8 cellular contexts compared by ENCODE assay signal in genomic region chr5:131393498-131393968, GRCh38.
DNase-seq lines count a peak whose midpoint lies in the region; ATAC-seq, FAIRE-seq and TF ChIP-seq lines count a peak whose summit lies in the region.

No MANE protein-coding gene starts in this region.

- H3K4me2 ChIP-seq in OCI-LY3 (ENCODE audit: low read length) (peak overlapping the region; percentile 53), GM12878 (ENCODE audit: control insufficient read depth, insufficient read depth) (0 out of 2 replicates have a peak overlapping the region, but pooled peaks have one; percentile 23)

- TF ChIP-seq RAD21 in GM12878 (IDR thresholded peaks at IDR 0.05; ENCODE audit: insufficient read depth, low read depth, low read length), result no peak

- POLR2A ChIA-PET in GM12878 (lab: Charles Lee), result interaction anchor here (0.6 to 2.5 kb wide), 4 partner anchors 8 to 306 kb away, joined by 3 to 8 read pairs (median 6); no protein-coding TSS in a partner anchor

- H3K79me2 ChIP-seq in OCI-LY3 (ENCODE audit: low read length) (peaks cover 86% of the 10 kb centered on the region), GM12878 (ENCODE audit: control insufficient read depth, insufficient read depth, low read length) (peaks cover 11% of the 10 kb centered on the region)

- H3K4me1 ChIP-seq in OCI-LY3 (ENCODE audit: low read length) (peaks cover 83% of the 10 kb centered on the region), GM12878 (ENCODE audit: control insufficient read depth, insufficient read depth, low read length) (peaks cover 33% of the 10 kb centered on the region), testis (no peaks in the 10 kb centered on the region)

- no TSS peak for BruUV-seq in GM12878 (replicated peaks; lab: Mats Ljungman, UMichigan)

- H3K27ac ChIP-seq in OCI-LY3 (ENCODE audit: low read length), result peak overlapping the region; percentile 93
- peak overlapping the region; percentile 55; the same call in 1 of the 2 replicates for H3K27ac ChIP-seq in GM12878 (ENCODE audit: control insufficient read depth, insufficient read depth)
- peak overlapping the region in 11 of 21 experiments; percentile 3 to 83 (median 48) for H3K27ac ChIP-seq in skin epidermis
- no peak overlapping the region for H3K27ac ChIP-seq in testis

- no peak for TF ChIP-seq EP300 in GM12878 (IDR thresholded peaks at IDR 0.05; ENCODE audit: borderline replicate concordance in 1 of 2, control insufficient read depth in 1 of 2, low read depth in 2 of 2, low read length in 2 of 2)

- H3K36me3 ChIP-seq in OCI-LY3 (replicated peaks; ENCODE audit: low read depth, low read length) (peaks cover 36% of the 10 kb centered on the region), GM12878 (ENCODE audit: control insufficient read depth in 2 of 2, insufficient read depth in 2 of 2, low read length in 1 of 2) (peaks cover 8 to 33% of the 10 kb centered on the region in 2 experiments), testis (ENCODE audit: low read depth, missing control alignments) (no peaks in the 10 kb centered on the region)

- no peak for DNase-seq in GM12878 (ENCODE audit: low read depth, low spot score)
- peak; percentile 71 for DNase-seq in inferior parietal cortex (ENCODE audit: extremely low spot score)
- no peak for DNase-seq in central memory CD4-positive, alpha-beta T cell
- no peak for DNase-seq in testis

- H3K9me3 ChIP-seq in OCI-LY3 (ENCODE audit: insufficient read depth, low read length) (no peaks in the 10 kb centered on the region), GM12878 (replicated peaks; ENCODE audit: control insufficient read depth, insufficient read depth, low read length) (no peaks in the 10 kb centered on the region), testis (no peaks in the 10 kb centered on the region)

- SMC1A ChIA-PET in GM12878 (lab: Charles Lee; ENCODE audit: uncharacterized antibody, unreplicated experiment), result interaction anchor here (0.7 to 4.1 kb wide), 5 partner anchors 10 to 143 kb away, joined by 3 to 42 read pairs (median 3); no protein-coding TSS in a partner anchor

- H4K20me1 ChIP-seq in OCI-LY3 (ENCODE audit: insufficient read depth, low read length) (0 out of 2 replicates have a peak, but pooled peaks cover 7% of the 10 kb centered on the region), GM12878 (ENCODE audit: control insufficient read depth, insufficient read depth) (no peaks in the 10 kb centered on the region)

- RAD21 ChIA-PET in GM12878 (lab: Charles Lee; ENCODE audit: unreplicated experiment), result interaction anchor here (0.5 to 4.4 kb wide), 9 partner anchors 9 to 225 kb away, joined by 3 to 29 read pairs (median 4); no protein-coding TSS in a partner anchor

- 60% methylated on average over 4 of the region's 5 CpGs for WGBS in GM12878 (ENCODE audit: insufficient coverage, insufficient replicate concordance, low lambda C conversion rate, missing lambda C conversion rate)
- 53 to 58% methylated on average over 5 of the region's 5 CpGs for WGBS in testis, 2 donors

- FAIRE-seq in GM12878 (lab: Jason Lieb, UNC), result no peak

- no peak for TF ChIP-seq CTCF in OCI-LY3 (IDR thresholded peaks at IDR 0.05; ENCODE audit: low read depth, low read length)
- no peak for TF ChIP-seq CTCF in GM12878 (IDR thresholded peaks at IDR 0.05 in 2 of 3, conservative IDR thresholded peaks at IDR 0.05 in 1 of 3; ENCODE audit: control insufficient read depth in 2 of 3, extremely low read depth in 1 of 3, insufficient read depth in 1 of 3, low read depth in 3 of 3, low read length in 3 of 3)
- no peak for TF ChIP-seq CTCF in testis (IDR thresholded peaks at IDR 0.05)

- in situ Hi-C loops in GM12878 (cut with MboI), result no loop called here

- 0 out of 3 replicates have a peak, but pooled peaks have one; percentile 8 for ATAC-seq in GM12878
- no peak for ATAC-seq in GM21381 (IDR thresholded peaks at IDR 0.05; ENCODE audit: unreplicated experiment)
- no peak for ATAC-seq in HG03378 (IDR thresholded peaks at IDR 0.05; ENCODE audit: unreplicated experiment)

- H3K9ac ChIP-seq in OCI-LY3 (ENCODE audit: low read length) (peak overlapping the region; percentile 59), GM12878 (ENCODE audit: control insufficient read depth, insufficient read depth, low read length) (no peak overlapping the region)

- intact Hi-C loops in GM12878 (cut with micrococcal nuclease; ENCODE audit: unreplicated experiment) (no loop called here), testis (cut with DNase I; ENCODE audit: low total_unique reads) (no loop called here)

- no peak overlapping the region for H2AFZ ChIP-seq in OCI-LY3 (ENCODE audit: low read depth, low read length)
- no peak overlapping the region for H2AFZ ChIP-seq in GM12878 (ENCODE audit: control insufficient read depth, low read depth, low read length)

- no peaks in the 10 kb centered on the region for H3K27me3 ChIP-seq in OCI-LY3 (ENCODE audit: low read depth, low read length)
- no peaks in the 10 kb centered on the region for H3K27me3 ChIP-seq in GM12878 (replicated peaks in 1 of 2; ENCODE audit: control insufficient read depth in 2 of 2, insufficient read depth in 2 of 2, low read length in 1 of 2)
- H3K27me3 ChIP-seq in testis, result no peaks in the 10 kb centered on the region

- peak overlapping the region; percentile 34; the same call in 1 of the 2 replicates for H3K4me3 ChIP-seq in OCI-LY3 (ENCODE audit: low read length)
- H3K4me3 ChIP-seq in GM12878, result no peak overlapping the region
- no peak overlapping the region for H3K4me3 ChIP-seq in skin epidermis
- no peak overlapping the region for H3K4me3 ChIP-seq in testis

- CTCF ChIA-PET in GM12878 (lab: Yijun Ruan, JAX), result interaction anchor here (0.6 to 1.6 kb wide), 4 partner anchors 14 to 670 kb away, joined by 3 to 4 read pairs (median 4); no protein-coding TSS in a partner anchor

- TF ChIP-seq POLR2A in GM12878 (IDR thresholded peaks at IDR 0.05; ENCODE audit: low read depth, low read length), result no peak
- TF ChIP-seq POLR2A in testis (IDR thresholded peaks at IDR 0.05), result no peak

TF ChIP-seq in GM12878, 131 proteins besides CTCF, POLR2A, EP300 and RAD21:
- TF ChIP-seq MLLT1 (IDR thresholded peaks at IDR 0.05) (no peak), ZSCAN29 (IDR thresholded peaks at IDR 0.05) (no peak), FOXM1 (IDR thresholded peaks at IDR 0.05; ENCODE audit: low read depth, low read length) (no peak), CBX3 (IDR thresholded peaks at IDR 0.05; ENCODE audit: borderline replicate concordance, low read depth) (no peak), ZNF274 (IDR thresholded peaks at IDR 0.05; ENCODE audit: insufficient read depth, insufficient read length) (no peak), ZNF384 (IDR thresholded peaks at IDR 0.05; ENCODE audit: borderline replicate concordance, low read depth, low read length) (no peak), SUZ12 (IDR thresholded peaks at IDR 0.05; ENCODE audit: unreplicated experiment) (no peak), EED (IDR thresholded peaks at IDR 0.05; ENCODE audit: low read depth) (no peak), RELB (IDR thresholded peaks at IDR 0.05; ENCODE audit: low read depth) (no peak), TCF12 (IDR thresholded peaks at IDR 0.05; ENCODE audit: low read depth, low read length) (no peak)

Comparison
In these comparisons a context has a peak if more than half of its experiments do, and no peak if none do; other contexts are left out.
1. H3K27ac ChIP-seq: peak in OCI-LY3 (single experiment), GM12878 (single experiment) and skin epidermis (11 of 21); none in testis (0 of 2).